26 cellular contexts compared by ENCODE assay signal in the genomic region with DNA sequence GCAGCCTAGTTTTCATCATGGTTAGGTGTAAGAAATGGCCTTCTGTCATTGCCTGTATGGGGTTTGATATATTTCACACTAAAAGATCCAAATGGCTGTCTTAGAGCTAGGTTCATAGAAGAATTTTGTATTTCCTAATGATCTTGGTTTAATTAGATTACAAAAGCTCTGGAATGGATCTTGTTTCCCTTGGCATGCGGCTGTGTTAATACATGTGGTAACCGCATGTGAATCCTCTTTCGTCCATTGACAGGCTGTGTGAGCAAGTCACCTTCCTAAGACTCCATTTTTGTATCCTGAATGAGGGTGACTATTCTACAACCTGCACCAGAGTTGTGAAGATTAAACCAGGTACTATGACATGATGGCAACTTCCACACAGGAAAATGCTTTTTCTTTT.
"Had no signal": no experiment of that assay in that cellular context is flagged by ENCODE, and none has a peak within 500 bp of the region (broad histone marks: within the 10 kb centered on the region; RNA-seq: fewer than 3 reads in every experiment).

No MANE protein-coding gene starts in this region.

- H3K4me2 ChIP-seq: KMS-11 had no signal

- H3K27ac ChIP-seq: brain microvascular endothelial cell, KMS-11, Peyer's patch, RWPE1, SJSA1 had no signal

- H3K27me3 ChIP-seq: brain microvascular endothelial cell, MG63, Peyer's patch, SJSA1 had no signal

- H3K9ac ChIP-seq: KMS-11 had no signal

- H3K4me3 ChIP-seq: MG63, Peyer's patch, SJSA1 had no signal

- DNase-seq: activated B cell treated with CpG ODN at 0.5 μM for 24 hours; activated CD4-positive, alpha-beta memory T cell treated with anti-CD3 and anti-CD28 coated beads for 36 hours; activated CD4-positive, alpha-beta T cell treated with anti-CD3 and anti-CD28 coated beads, Interleukin-2, amount 10 ng/mL, durations not matched to agents 7 days and 5 days; activated CD8-positive, alpha-beta memory T cell treated with anti-CD3 and anti-CD28 coated beads for 24 hours; activated effector memory CD4-positive, alpha-beta T cell treated with anti-CD3 and anti-CD28 coated beads, Interleukin-2, amount 50 U/mL, for 16 hours; activated naive CD4-positive, alpha-beta T cell treated with Interleukin-2 at 50 U/mL for 16 hours; activated T-cell treated with anti-CD3 and anti-CD28 coated beads, Interleukin-2, amount 50 U/mL, for 4 hours; brain microvascular endothelial cell; cerebellar nuclear complex; MG63; MV-4-11; NCI-H1092 treated with DMSO at 0.1 percent for 48 hours; NCI-H1436; NCI-H1694 treated with DMSO at 0.1 percent for 48 hours; NCI-H2029 treated with DMSO at 0.1 percent for 48 hours; NCI-H345; NCI-H510A; NCI-H526 treated with DMSO at 0.1 percent for 48 hours; Peyer's patch; Right ventricle myocardium superior; T-cell; T-helper 2 cell; T1000 had no signal

- H3K4me1 ChIP-seq: Peyer's patch, SJSA1 had no signal

- H3K36me3 ChIP-seq: brain microvascular endothelial cell, MG63, Peyer's patch, SJSA1 had no signal
